14 cellular contexts compared by ENCODE assay signal in genomic region chr1:24949331-24949881, GRCh38. TPM values are rescaled to one million over a fixed set of nuclear protein-coding genes. Genes with fewer than 3 reads are reported as not detected.
DNase-seq lines count a peak whose midpoint lies in the region; ATAC-seq, FAIRE-seq and TF ChIP-seq lines count a peak whose summit lies in the region.
"Had no signal": no experiment of that assay in that cellular context is flagged by ENCODE, and none has a peak within 500 bp of the region (broad histone marks: within the 10 kb centered on the region; RNA-seq: fewer than 3 reads in every experiment).

No MANE protein-coding gene starts in this region.

- no peaks in the 10 kb centered on the region for H3K36me3 ChIP-seq in Panc1 (ENCODE audit: control insufficient read depth, insufficient read depth, low read length)
- H3K36me3 ChIP-seq in bronchial epithelial cell (ENCODE audit: control insufficient read depth, insufficient read depth, low read length): no peaks in the 10 kb centered on the region
- H3K36me3 ChIP-seq: left ventricle myocardium inferior, neutrophil had no signal

- no peak overlapping the region for H3K4me3 Mint-ChIP-seq in activated naive CD4-positive, alpha-beta T cell treated with anti-CD3 and anti-CD28 coated beads, Interleukin-2, amount 10 ng/mL, durations not matched to agents 7 days and 5 days
- H3K4me3 Mint-ChIP-seq: activated naive CD4-positive, alpha-beta T cell treated with anti-CD3 and anti-CD28 coated beads, Interleukin-2, amount 50 U/mL, for 24 hours had no signal

- H3K9me3 Mint-ChIP-seq in activated naive CD4-positive, alpha-beta T cell treated with anti-CD3 and anti-CD28 coated beads, Interleukin-2, amount 10 ng/mL, durations not matched to agents 7 days and 5 days: no peaks in the 10 kb centered on the region
- H3K9me3 Mint-ChIP-seq: activated naive CD4-positive, alpha-beta T cell treated with anti-CD3 and anti-CD28 coated beads, Interleukin-2, amount 50 U/mL, for 24 hours had no signal

- H3K27me3 ChIP-seq in Panc1 (ENCODE audit: control insufficient read depth, insufficient read depth, low read length) (no peaks in the 10 kb centered on the region; the same call in 1 of the 2 replicates), bronchial epithelial cell (ENCODE audit: control insufficient read depth, insufficient read depth, low read length) (no peaks in the 10 kb centered on the region)
- H3K27me3 ChIP-seq: neutrophil had no signal

- intact Hi-C loops in Panc1 (cut with micrococcal nuclease; ENCODE audit: unreplicated experiment): no loop called here

- POLR2A ChIA-PET in Panc1 (lab: Charles Lee): no interaction called here

- in situ Hi-C loops in Panc1 (cut with HindIII; ENCODE audit: low pct_unique_long_range_greater_than_20kb, low sequenced_read_pairs): no loop called here

- no peaks in the 10 kb centered on the region for H3K27me3 Mint-ChIP-seq in activated naive CD4-positive, alpha-beta T cell treated with anti-CD3 and anti-CD28 coated beads, Interleukin-2, amount 10 ng/mL, durations not matched to agents 7 days and 5 days
- H3K27me3 Mint-ChIP-seq: activated naive CD4-positive, alpha-beta T cell treated with anti-CD3 and anti-CD28 coated beads, Interleukin-2, amount 50 U/mL, for 24 hours had no signal

- no TSS peak for BruUV-seq in Panc1 (replicated peaks; lab: Mats Ljungman, UMichigan)

- no peak overlapping the region for H3K4me3 ChIP-seq in Panc1 (ENCODE audit: low read depth in 2 of 2, low read length in 2 of 2)
- no peak overlapping the region for H3K4me3 ChIP-seq in bronchial epithelial cell (ENCODE audit: low read depth, low read length)
- H3K4me3 ChIP-seq: left ventricle myocardium inferior had no signal

- peak overlapping the region; percentile 64 for H3K27ac Mint-ChIP-seq in activated naive CD4-positive, alpha-beta T cell treated with anti-CD3 and anti-CD28 coated beads, Interleukin-2, amount 10 ng/mL, durations not matched to agents 7 days and 5 days
- H3K27ac Mint-ChIP-seq: activated naive CD4-positive, alpha-beta T cell treated with anti-CD3 and anti-CD28 coated beads, Interleukin-2, amount 50 U/mL, for 24 hours had no signal

- H3K4me1 ChIP-seq in Panc1 (ENCODE audit: control insufficient read depth, insufficient read depth, low read length): no peaks in the 10 kb centered on the region
- H3K4me1 ChIP-seq: left ventricle myocardium inferior had no signal

- no peaks in the 10 kb centered on the region for H3K9me3 ChIP-seq in Panc1 (ENCODE audit: control insufficient read depth, insufficient read depth, low read depth, low read length)
- H3K9me3 ChIP-seq: left ventricle myocardium inferior, neutrophil had no signal

- peaks cover 87% of the 10 kb centered on the region for H3K4me1 Mint-ChIP-seq in activated naive CD4-positive, alpha-beta T cell treated with anti-CD3 and anti-CD28 coated beads, Interleukin-2, amount 10 ng/mL, durations not matched to agents 7 days and 5 days

- DNase-seq in activated naive CD4-positive, alpha-beta T cell treated with anti-CD3 and anti-CD28 coated beads, Interleukin-2, amount 10 ng/mL, durations not matched to agents 7 days and 5 days: no peak
- no peak for DNase-seq in activated naive CD4-positive, alpha-beta T cell treated with Interleukin-2 at 50 U/mL for 16 hours
- no peak for DNase-seq in Panc1 (ENCODE audit: low read depth, low spot score)
- peak; percentile 47 for DNase-seq in bronchial epithelial cell (ENCODE audit: low read depth)
- DNase-seq in renal cortical epithelial cell (ENCODE audit: low read depth): peak; percentile 47
- DNase-seq in ecto neural progenitor cell (ENCODE audit: low spot score): no peak
- no peak for DNase-seq in cerebellar cortex (ENCODE audit: low spot score)
- DNase-seq in SKM-1 (lab: John Stamatoyannopoulos, UW; ENCODE audit: unreplicated experiment): no peak
- DNase-seq: DMS79 treated with DMSO at 0.1 percent for 48 hours; glutamatergic neuron; left ventricle myocardium inferior; stimulated activated CD4-positive, alpha-beta T cell treated with anti-CD3 and anti-CD28 coated beads, Interleukin-12 subunit alpha, Interleukin-12 subunit beta, amount 100 ng/mL, for 4 hours had no signal

- CTCF ChIA-PET in activated naive CD4-positive, alpha-beta T cell treated with anti-CD3 and anti-CD28 coated beads, Interleukin-2, amount 10 ng/mL, durations not matched to agents 7 days and 5 days (lab: Charles Lee): interaction anchor here (1.1 to 4.0 kb wide), 2 partner anchors 13 to 87 kb away, joined by 3 to 18 read pairs; no protein-coding TSS in a partner anchor
- CTCF ChIA-PET in Panc1 (lab: Charles Lee): no interaction called here

- peak; percentile 36; the same call in 1 of the 2 replicates for ATAC-seq in Panc1

- H3K27ac ChIP-seq in Panc1 (ENCODE audit: low read length): no peak overlapping the region
- H3K27ac ChIP-seq: left ventricle myocardium inferior, neutrophil had no signal

- TF ChIP-seq CTCF in Panc1 (IDR thresholded peaks at IDR 0.05): no peak
- no peak for TF ChIP-seq CTCF in bronchial epithelial cell (IDR thresholded peaks at IDR 0.05; ENCODE audit: insufficient read depth, low read length, severe bottlenecking)

- no peak for FAIRE-seq in bronchial epithelial cell (lab: Jason Lieb, UNC)

- peaks cover 59% of the 10 kb centered on the region for H3K36me3 Mint-ChIP-seq in activated naive CD4-positive, alpha-beta T cell treated with anti-CD3 and anti-CD28 coated beads, Interleukin-2, amount 10 ng/mL, durations not matched to agents 7 days and 5 days
- H3K36me3 Mint-ChIP-seq: activated naive CD4-positive, alpha-beta T cell treated with anti-CD3 and anti-CD28 coated beads, Interleukin-2, amount 50 U/mL, for 24 hours had no signal

RNA-seq across cellular contexts. Expression of gene RUNX3, which starts 19.3 kb away (rescaled TPM):
- total RNA-seq in Panc1 (2021; ENCODE audit: unreplicated experiment): 0.10 TPM
- 0.06 TPM for polyA plus RNA-seq in Panc1 (2012; ENCODE audit: insufficient read length)
- 0.13 and 0.26 TPM in 2 replicates for total RNA-seq in bronchial epithelial cell
- total RNA-seq in renal cortical epithelial cell: 0.05 TPM in 1 of 2 replicates, not detected in the other

Comparison
In these comparisons a context has a peak if more than half of its experiments do, and no peak if none do; other contexts are left out.
1. DNase-seq: peak in bronchial epithelial cell (single experiment) and renal cortical epithelial cell (single experiment); none in activated naive CD4-positive, alpha-beta T cell treated with anti-CD3 and anti-CD28 coated beads, Interleukin-2, amount 10 ng/mL, durations not matched to agents 7 days and 5 days (single experiment), activated naive CD4-positive, alpha-beta T cell treated with Interleukin-2 at 50 U/mL for 16 hours (single experiment), Panc1 (single experiment), ecto neural progenitor cell (single experiment), cerebellar cortex (single experiment) and SKM-1 (single experiment).